Comparison of ENCODE assay signal across 2 cellular contexts in the genomic region with DNA sequence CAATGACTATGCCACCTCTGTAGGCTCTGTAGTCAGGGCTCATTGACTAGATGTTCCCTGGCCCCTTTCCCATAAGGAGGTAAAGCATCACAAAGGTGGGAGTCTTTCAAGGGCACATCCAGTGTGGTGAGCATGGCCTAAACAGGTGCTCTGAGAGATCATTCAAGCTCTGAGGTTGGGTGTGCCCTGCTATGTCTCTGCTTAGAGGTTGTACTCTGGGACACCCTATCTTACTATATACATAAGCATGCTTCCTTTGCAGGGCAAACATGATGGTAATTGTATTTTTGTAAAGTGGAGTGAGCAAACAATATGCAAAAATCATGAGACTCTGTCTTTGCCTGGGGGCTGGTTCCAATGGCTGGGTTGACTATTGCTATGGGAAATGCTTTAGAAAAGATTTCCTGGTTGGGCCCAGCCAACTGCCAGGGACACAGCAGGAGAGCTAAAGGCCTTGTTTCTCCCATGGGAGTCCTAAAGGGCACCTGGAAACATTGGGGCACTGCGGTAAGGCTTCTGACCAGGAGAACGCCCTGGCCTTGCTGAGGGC.
TF ChIP-seq lines count a peak whose summit lies in the region.

No MANE protein-coding gene starts in this region.

TF ChIP-seq in H1, 55 proteins besides CTCF, POLR2A, EP300 and RAD21:
- TF ChIP-seq NANOG (IDR thresholded peaks at IDR 0.05; ENCODE audit: insufficient read depth, low read depth, low read length, poor library complexity, severe bottlenecking) (no peak), TAF7 (optimal IDR thresholded peaks at IDR 0.05; ENCODE audit: borderline replicate concordance, low read depth, low read length) (no peak), HDAC2 (IDR thresholded peaks at IDR 0.05; ENCODE audit: borderline replicate concordance in 1 of 2, low read depth in 2 of 2, low read length in 2 of 2) (no peak), TEAD4 (IDR thresholded peaks at IDR 0.05; ENCODE audit: low read depth, low read length) (no peak), TCF12 (IDR thresholded peaks at IDR 0.05; ENCODE audit: low read depth, low read length) (no peak), MAFK (IDR thresholded peaks at IDR 0.05; ENCODE audit: low read depth, low read length) (no peak), SRF (IDR thresholded peaks at IDR 0.05; ENCODE audit: low read depth, low read length) (no peak), CEBPB (IDR thresholded peaks at IDR 0.05; ENCODE audit: low read depth, low read length) (no peak), TBP (IDR thresholded peaks at IDR 0.05; ENCODE audit: low read depth, low read length) (no peak), BACH1 (IDR thresholded peaks at IDR 0.05; ENCODE audit: low read length) (no peak), KDM1A (IDR thresholded peaks at IDR 0.05; ENCODE audit: borderline replicate concordance, low read length) (no peak)
- TF ChIP-seq, protein P1, sequence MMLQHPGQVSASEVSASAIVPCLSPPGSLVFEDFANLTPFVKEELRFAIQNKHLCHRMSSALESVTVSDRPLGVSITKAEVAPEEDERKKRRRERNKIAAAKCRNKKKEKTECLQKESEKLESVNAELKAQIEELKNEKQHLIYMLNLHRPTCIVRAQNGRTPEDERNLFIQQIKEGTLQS (IDR thresholded peaks at IDR 0.05; ENCODE audit: insufficient read depth, low read depth, low read length), result no peak

TF ChIP-seq in SK-N-SH, 30 proteins besides CTCF, POLR2A, EP300 and RAD21:
- TF ChIP-seq MEF2A (IDR thresholded peaks at IDR 0.05; ENCODE audit: borderline replicate concordance, low read depth) (no peak), RFX5 (IDR thresholded peaks at IDR 0.05; ENCODE audit: low read length) (no peak), FOXJ3 (CRISPR knock-in tag; IDR thresholded peaks at IDR 0.05) (no peak), NFIC (IDR thresholded peaks at IDR 0.05; ENCODE audit: borderline replicate concordance) (no peak), GATA2 (CRISPR knock-in tag; IDR thresholded peaks at IDR 0.05) (no peak), TEAD4 (IDR thresholded peaks at IDR 0.05; ENCODE audit: borderline replicate concordance, insufficient read depth) (no peak), RXRA (IDR thresholded peaks at IDR 0.05; ENCODE audit: borderline replicate concordance, low read depth) (no peak), RCOR1 (IDR thresholded peaks at IDR 0.05; ENCODE audit: low read length) (no peak)
- TF ChIP-seq, protein P2, sequence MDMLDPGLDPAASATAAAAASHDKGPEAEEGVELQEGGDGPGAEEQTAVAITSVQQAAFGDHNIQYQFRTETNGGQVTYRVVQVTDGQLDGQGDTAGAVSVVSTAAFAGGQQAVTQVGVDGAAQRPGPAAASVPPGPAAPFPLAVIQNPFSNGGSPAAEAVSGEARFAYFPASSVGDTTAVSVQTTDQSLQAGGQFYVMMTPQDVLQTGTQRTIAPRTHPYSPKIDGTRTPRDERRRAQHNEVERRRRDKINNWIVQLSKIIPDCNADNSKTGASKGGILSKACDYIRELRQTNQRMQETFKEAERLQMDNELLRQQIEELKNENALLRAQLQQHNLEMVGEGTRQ (IDR thresholded peaks at IDR 0.05; ENCODE audit: borderline replicate concordance, low read depth, low read length), result no peak
- TF ChIP-seq, protein P3, sequence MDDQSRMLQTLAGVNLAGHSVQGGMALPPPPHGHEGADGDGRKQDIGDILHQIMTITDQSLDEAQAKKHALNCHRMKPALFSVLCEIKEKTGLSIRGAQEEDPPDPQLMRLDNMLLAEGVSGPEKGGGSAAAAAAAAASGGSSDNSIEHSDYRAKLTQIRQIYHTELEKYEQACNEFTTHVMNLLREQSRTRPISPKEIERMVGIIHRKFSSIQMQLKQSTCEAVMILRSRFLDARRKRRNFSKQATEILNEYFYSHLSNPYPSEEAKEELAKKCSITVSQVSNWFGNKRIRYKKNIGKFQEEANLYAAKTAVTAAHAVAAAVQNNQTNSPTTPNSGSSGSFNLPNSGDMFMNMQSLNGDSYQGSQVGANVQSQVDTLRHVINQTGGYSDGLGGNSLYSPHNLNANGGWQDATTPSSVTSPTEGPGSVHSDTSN (IDR thresholded peaks at IDR 0.05), result no peak
TF ChIP-seq in SK-N-SH: peak in this region for 0.
